In the genomic region with DNA sequence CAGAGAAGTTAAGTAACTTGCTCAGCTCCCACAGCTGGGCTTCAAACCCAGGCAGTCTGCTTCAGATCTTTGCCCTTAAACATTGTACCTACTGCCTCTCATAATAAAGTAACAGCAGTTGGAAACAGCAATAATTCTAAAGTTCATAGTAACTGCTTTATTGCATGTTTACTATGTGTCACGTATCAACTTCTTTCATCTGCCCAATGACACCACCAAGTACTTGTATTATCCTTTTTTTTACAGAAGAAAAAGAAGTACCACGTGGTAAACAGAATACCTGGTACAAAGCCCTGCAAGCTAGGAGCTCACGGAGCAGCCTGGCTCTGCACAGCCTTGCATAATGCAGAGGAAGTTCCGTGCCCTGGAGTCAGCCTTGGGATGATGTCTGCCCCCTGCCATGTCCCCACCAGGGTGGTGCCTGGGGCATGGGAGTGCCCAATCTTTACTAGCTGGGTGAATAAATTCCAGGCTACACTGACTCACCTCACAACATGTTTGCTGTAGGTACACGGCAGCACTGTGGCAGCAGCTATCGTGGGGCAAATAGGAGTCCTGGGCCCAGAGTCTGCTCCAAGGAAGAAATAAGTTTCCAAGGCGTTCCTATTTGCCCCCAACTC, we compare ENCODE assay signal across 16 cellular contexts.
DNase-seq lines count a peak whose midpoint lies in the region; ATAC-seq, FAIRE-seq and TF ChIP-seq lines count a peak whose summit lies in the region.
"Had no signal": no experiment of that assay in that cellular context is flagged by ENCODE, and none has a peak within 500 bp of the region (broad histone marks: within the 10 kb centered on the region; RNA-seq: fewer than 3 reads in every experiment).

No MANE protein-coding gene starts in this region.

- no peak for FAIRE-seq in kidney (lab: Jason Lieb, UNC)
- FAIRE-seq: A204.1 had no signal

- H3K4me3 ChIP-seq in kidney (ENCODE audit: low read length in 2 of 2) = no peak overlapping the region
- no peak overlapping the region for H3K4me3 ChIP-seq in foreskin fibroblast (ENCODE audit: low read depth in 1 of 2, low read length in 2 of 2)
- H3K4me3 ChIP-seq: heart left ventricle, SJCRH30 had no signal

- no peak for ATAC-seq in HG02884 (IDR thresholded peaks at IDR 0.05; ENCODE audit: unreplicated experiment)
- ATAC-seq: effector memory CD8-positive, alpha-beta T cell had no signal

- no peaks in the 10 kb centered on the region for H3K36me3 ChIP-seq in kidney (ENCODE audit: control insufficient read depth in 1 of 2, insufficient read depth in 2 of 2, low read length in 2 of 2)
- H3K36me3 ChIP-seq: heart left ventricle had no signal

- DNase-seq in DMS53 (lab: John Stamatoyannopoulos, UW) (peak; percentile 33), DMS53 treated with DMSO at 0.1 percent for 48 hours (lab: John Stamatoyannopoulos, UW; ENCODE audit: unreplicated experiment) (no peak), RPMI7951 (ENCODE audit: low read depth) (peak; percentile 81), kidney (peak; percentile 87), foreskin fibroblast (no peak), C1 segment of cervical spinal cord (lab: John Stamatoyannopoulos, UW) (no peak)
- DNase-seq: activated CD4-positive, alpha-beta T cell treated with anti-CD3 and anti-CD28 coated beads for 1 hour; DMS153; effector memory CD8-positive, alpha-beta T cell; heart left ventricle; KBM-7; NCI-H2171; SJCRH30 had no signal

- H3K27ac ChIP-seq in kidney (ENCODE audit: low read depth in 2 of 2, low read length in 2 of 2) (no peak overlapping the region), temporal lobe (ENCODE audit: low read depth, low read length) (peak overlapping the region; percentile 29)
- H3K27ac ChIP-seq: heart left ventricle, SJCRH30 had no signal

- intact Hi-C loops in kidney (cut with DNase I) = no loop called here

- H3K9me3 ChIP-seq in kidney (ENCODE audit: control insufficient read depth in 1 of 2, low read length in 2 of 2) = no peaks in the 10 kb centered on the region
- H3K9me3 ChIP-seq: heart left ventricle, SJCRH30 had no signal

- H3K4me1 ChIP-seq in kidney (ENCODE audit: control insufficient read depth in 1 of 2, insufficient read depth in 1 of 2, low read depth in 1 of 2, low read length in 2 of 2) = peaks cover 5 to 6% of the 10 kb centered on the region in 2 donors

- no peak overlapping the region for H3K9ac ChIP-seq in kidney (ENCODE audit: low read length in 2 of 2)

- no peak for TF ChIP-seq CTCF in kidney (IDR thresholded peaks at IDR 0.05; ENCODE audit: borderline replicate concordance, extremely low read depth, insufficient read depth)
- no peak for TF ChIP-seq CTCF in foreskin fibroblast (IDR thresholded peaks at IDR 0.05; ENCODE audit: low read depth, low read length)

Comparison
In these comparisons a context has a peak if more than half of its experiments do, and no peak if none do; other contexts are left out.
1. DNase-seq: peak in DMS53 (single experiment), RPMI7951 (single experiment) and kidney (single experiment); none in DMS53 treated with DMSO at 0.1 percent for 48 hours (single experiment), foreskin fibroblast (0 of 2) and C1 segment of cervical spinal cord (0 of 14).